Comparison of ENCODE assay signal across 12 cellular contexts in genomic region chr3:183520295-183520694, GRCh38. TPM values are rescaled to one million over a fixed set of nuclear protein-coding genes. Genes with fewer than 3 reads are reported as not detected.
DNase-seq lines count a peak whose midpoint lies in the region; ATAC-seq, FAIRE-seq and TF ChIP-seq lines count a peak whose summit lies in the region.
"Not testable (repeated sequence)": the region's sequence is repeated elsewhere in the genome, so short reads cannot be mapped to it uniquely, and the experiment has no call there.
"Had no signal": no experiment of that assay in that cellular context is flagged by ENCODE, and none has a peak within 500 bp of the region (broad histone marks: within the 10 kb centered on the region; RNA-seq: fewer than 3 reads in every experiment).

No MANE protein-coding gene starts in this region.

- H3F3A ChIP-seq in Loucy (ENCODE audit: low read depth): peaks cover 16% of the 10 kb centered on the region

- H3K4me3 Mint-ChIP-seq in CD4-positive, alpha-beta memory T cell; T-cell; activated CD4-positive, alpha-beta T cell treated with anti-CD3 and anti-CD28 coated beads, Interleukin-2, amount 10 ng/mL, durations not matched to agents 7 days and 5 days; memory B cell; stimulated activated memory B cell treated with anti-CD40 and anti-IgM and Interleukin-4, amounts not matched to agents 10 μg/mL and 1 μg/mL and 100 μg/mL, for 72 hours: not testable (repeated sequence)
- peak overlapping the region; percentile 11 for H3K4me3 Mint-ChIP-seq in nephron progenitor cell

- WGBS in GM12878 (ENCODE audit: insufficient coverage, insufficient replicate concordance, low lambda C conversion rate, missing lambda C conversion rate): 62% methylated on average over 8 of the region's 8 CpGs

- FAIRE-seq in GM12878 (lab: Jason Lieb, UNC): not testable (repeated sequence)

- not testable (repeated sequence) for TF ChIP-seq EP300 in GM12878 (IDR thresholded peaks at IDR 0.05; ENCODE audit: borderline replicate concordance in 1 of 2, control insufficient read depth in 1 of 2, low read depth in 2 of 2, low read length in 2 of 2)

- H3K9me3 ChIP-seq in CD4-positive, alpha-beta memory T cell (ENCODE audit: control insufficient read depth in 1 of 2, low read length in 2 of 2); Loucy (ENCODE audit: insufficient read depth, low read depth, low read length); GM12878 (replicated peaks; ENCODE audit: control insufficient read depth, insufficient read depth, low read length): not testable (repeated sequence)

- not testable (repeated sequence) for TF ChIP-seq RAD21 in GM12878 (IDR thresholded peaks at IDR 0.05; ENCODE audit: insufficient read depth, low read depth, low read length)

- peak overlapping the region; percentile 91 for H3K4me2 ChIP-seq in Loucy (ENCODE audit: low read depth, low read length, poor library complexity, severe bottlenecking)
- not testable (repeated sequence) for H3K4me2 ChIP-seq in GM12878 (ENCODE audit: control insufficient read depth, insufficient read depth)

- DNase-seq in CD4-positive, alpha-beta memory T cell; T-cell; activated CD4-positive, alpha-beta T cell treated with anti-CD3 and anti-CD28 coated beads, Interleukin-2, amount 10 ng/mL, durations not matched to agents 7 days and 5 days; GM12878 (ENCODE audit: low read depth, low spot score); memory B cell (ENCODE audit: low spot score in 2 of 2); nephron progenitor cell: not testable (repeated sequence)

- H3K36me3 ChIP-seq in CD4-positive, alpha-beta memory T cell (ENCODE audit: insufficient read depth, low read length); GM12878 (ENCODE audit: control insufficient read depth in 2 of 2, insufficient read depth in 2 of 2, low read length in 1 of 2): not testable (repeated sequence)
- H3K36me3 ChIP-seq in Loucy (ENCODE audit: insufficient read depth, low read length): peaks cover 36% of the 10 kb centered on the region; the same call in 1 of the 2 replicates

- peaks cover 41% of the 10 kb centered on the region for H3K4me1 ChIP-seq in CD4-positive, alpha-beta memory T cell (ENCODE audit: insufficient read depth, low read length)
- H3K4me1 ChIP-seq in Loucy (ENCODE audit: insufficient read depth, low read length, poor library complexity, severe bottlenecking) (peaks cover 54% of the 10 kb centered on the region), GM12878 (ENCODE audit: control insufficient read depth, insufficient read depth, low read length) (peaks cover 38% of the 10 kb centered on the region)

- not testable (repeated sequence) for H3K9me3 Mint-ChIP-seq in CD4-positive, alpha-beta memory T cell; T-cell; activated CD4-positive, alpha-beta T cell treated with anti-CD3 and anti-CD28 coated beads, Interleukin-2, amount 10 ng/mL, durations not matched to agents 7 days and 5 days; memory B cell; nephron progenitor cell; stimulated activated memory B cell treated with anti-CD40 and anti-IgM and Interleukin-4, amounts not matched to agents 10 μg/mL and 1 μg/mL and 100 μg/mL, for 72 hours

- H3K9ac ChIP-seq in Loucy (ENCODE audit: low read depth, low read length, poor library complexity, severe bottlenecking): peak overlapping the region; percentile 85
- H3K9ac ChIP-seq in GM12878 (ENCODE audit: control insufficient read depth, insufficient read depth, low read length): not testable (repeated sequence)

- H3K79me2 ChIP-seq in Loucy (ENCODE audit: insufficient read depth, low read length): peaks cover 47% of the 10 kb centered on the region; the same call in 1 of the 2 replicates
- not testable (repeated sequence) for H3K79me2 ChIP-seq in GM12878 (ENCODE audit: control insufficient read depth, insufficient read depth, low read length)

- SMC1A ChIA-PET in GM12878 (lab: Charles Lee; ENCODE audit: uncharacterized antibody, unreplicated experiment): interaction anchor here (0.9 to 6.6 kb wide), 4 partner anchors 17 to 26 kb away, joined by 3 to 55 read pairs (median 4); no protein-coding TSS in a partner anchor

- H3K27ac ChIP-seq in CD4-positive, alpha-beta memory T cell (ENCODE audit: low read depth, low read length); GM12878 (ENCODE audit: control insufficient read depth, insufficient read depth): not testable (repeated sequence)

- RAD21 ChIA-PET in GM12878 (lab: Charles Lee; ENCODE audit: unreplicated experiment): interaction anchor here (12.6 kb wide), 1 partner anchor 18 kb away, joined by 245 read pairs; no protein-coding TSS in a partner anchor

- not testable (repeated sequence) for BruUV-seq in GM12878 (replicated peaks; lab: Mats Ljungman, UMichigan)

- not testable (repeated sequence) for H3K4me3 ChIP-seq in CD4-positive, alpha-beta memory T cell (ENCODE audit: low read length in 2 of 2); GM12878
- peak overlapping the region; percentile 74 for H3K4me3 ChIP-seq in Loucy (ENCODE audit: low read length, poor library complexity, severe bottlenecking)

- H3K27me3 Mint-ChIP-seq in CD4-positive, alpha-beta memory T cell; T-cell; activated CD4-positive, alpha-beta T cell treated with anti-CD3 and anti-CD28 coated beads, Interleukin-2, amount 10 ng/mL, durations not matched to agents 7 days and 5 days; memory B cell; nephron progenitor cell (ENCODE audit: low read depth, poor library complexity); stimulated activated memory B cell treated with anti-CD40 and anti-IgM and Interleukin-4, amounts not matched to agents 10 μg/mL and 1 μg/mL and 100 μg/mL, for 72 hours: not testable (repeated sequence)

- peak overlapping the region; percentile 17 to 69 (median 43) for H3K27ac Mint-ChIP-seq in CD4-positive, alpha-beta memory T cell
- H3K27ac Mint-ChIP-seq in T-cell (peak overlapping the region; percentile 17 to 37), memory B cell (peak overlapping the region; percentile 15), nephron progenitor cell (peak overlapping the region; percentile 20)
- peak overlapping the region; percentile 44 for H3K27ac Mint-ChIP-seq in activated CD4-positive, alpha-beta T cell treated with anti-CD3 and anti-CD28 coated beads, Interleukin-2, amount 10 ng/mL, durations not matched to agents 7 days and 5 days
- peak overlapping the region; percentile 48 for H3K27ac Mint-ChIP-seq in stimulated activated memory B cell treated with anti-CD40 and anti-IgM and Interleukin-4, amounts not matched to agents 10 μg/mL and 1 μg/mL and 100 μg/mL, for 72 hours

- H3K36me3 Mint-ChIP-seq in CD4-positive, alpha-beta memory T cell: peaks cover 44 to 59% of the 10 kb centered on the region in 2 donors
- H3K36me3 Mint-ChIP-seq in T-cell (peaks cover 55% of the 10 kb centered on the region), memory B cell (peaks cover 42% of the 10 kb centered on the region)
- H3K36me3 Mint-ChIP-seq in activated CD4-positive, alpha-beta T cell treated with anti-CD3 and anti-CD28 coated beads, Interleukin-2, amount 10 ng/mL, durations not matched to agents 7 days and 5 days (ENCODE audit: low read depth): peaks cover 64% of the 10 kb centered on the region
- not testable (repeated sequence) for H3K36me3 Mint-ChIP-seq in nephron progenitor cell (ENCODE audit: low read depth)
- H3K36me3 Mint-ChIP-seq in stimulated activated memory B cell treated with anti-CD40 and anti-IgM and Interleukin-4, amounts not matched to agents 10 μg/mL and 1 μg/mL and 100 μg/mL, for 72 hours: peaks cover 59% of the 10 kb centered on the region

- intact Hi-C loops in CD4-positive, alpha-beta memory T cell (cut with micrococcal nuclease); GM12878 (cut with micrococcal nuclease; ENCODE audit: unreplicated experiment): not testable (repeated sequence)

- CTCF ChIA-PET in CD4-positive, alpha-beta memory T cell (lab: Charles Lee; ENCODE audit: partially characterized antibody); T-cell (lab: Charles Lee); activated CD4-positive, alpha-beta T cell treated with anti-CD3 and anti-CD28 coated beads, Interleukin-2, amount 10 ng/mL, durations not matched to agents 7 days and 5 days (lab: Charles Lee); GM12878 (lab: Yijun Ruan, JAX): not testable (repeated sequence)

- not testable (repeated sequence) for H3K9me2 ChIP-seq in Loucy (replicated peaks; ENCODE audit: low read depth, low read length)

- POLR2A ChIA-PET in CD4-positive, alpha-beta memory T cell (lab: Charles Lee; ENCODE audit: partially characterized antibody); T-cell (lab: Charles Lee); activated CD4-positive, alpha-beta T cell treated with anti-CD3 and anti-CD28 coated beads, Interleukin-2, amount 10 ng/mL, durations not matched to agents 7 days and 5 days (lab: Charles Lee): not testable (repeated sequence)
- POLR2A ChIA-PET in GM12878 (lab: Charles Lee): interaction anchor here (0.8 to 9.6 kb wide), 3 partner anchors 17 to 30 kb away, joined by 3 to 181 read pairs (median 6); no protein-coding TSS in a partner anchor

- H3K4me1 Mint-ChIP-seq in CD4-positive, alpha-beta memory T cell: peaks cover 41 to 67% (median 48%) of the 10 kb centered on the region in 4 donors
- H3K4me1 Mint-ChIP-seq in T-cell: peaks cover 60 to 65% (median 62%) of the 10 kb centered on the region in 3 donors
- H3K4me1 Mint-ChIP-seq in activated CD4-positive, alpha-beta T cell treated with anti-CD3 and anti-CD28 coated beads, Interleukin-2, amount 10 ng/mL, durations not matched to agents 7 days and 5 days: peaks cover 57% of the 10 kb centered on the region
- H3K4me1 Mint-ChIP-seq in memory B cell: peaks cover 51% of the 10 kb centered on the region
- H3K4me1 Mint-ChIP-seq in nephron progenitor cell: peaks cover 27% of the 10 kb centered on the region
- peaks cover 69% of the 10 kb centered on the region for H3K4me1 Mint-ChIP-seq in stimulated activated memory B cell treated with anti-CD40 and anti-IgM and Interleukin-4, amounts not matched to agents 10 μg/mL and 1 μg/mL and 100 μg/mL, for 72 hours

- H2AFZ ChIP-seq in Loucy (ENCODE audit: low read length); GM12878 (ENCODE audit: control insufficient read depth, low read depth, low read length): not testable (repeated sequence)

- H3K27me3 ChIP-seq in CD4-positive, alpha-beta memory T cell (ENCODE audit: insufficient read depth, low read length); Loucy (ENCODE audit: insufficient read depth, low read length, poor library complexity, severe bottlenecking); GM12878 (replicated peaks in 1 of 2; ENCODE audit: control insufficient read depth in 2 of 2, insufficient read depth in 2 of 2, low read length in 1 of 2): not testable (repeated sequence)

- not testable (repeated sequence) for H4K20me1 ChIP-seq in Loucy (ENCODE audit: insufficient read depth, low read length, poor library complexity, severe bottlenecking); GM12878 (ENCODE audit: control insufficient read depth, insufficient read depth)

- not testable (repeated sequence) for TF ChIP-seq CTCF in Loucy (conservative IDR thresholded peaks at IDR 0.05; ENCODE audit: low read length); GM12878 (IDR thresholded peaks at IDR 0.05 in 2 of 3, conservative IDR thresholded peaks at IDR 0.05 in 1 of 3; ENCODE audit: control insufficient read depth in 2 of 3, extremely low read depth in 1 of 3, insufficient read depth in 1 of 3, low read depth in 3 of 3, low read length in 3 of 3); nephron progenitor cell (IDR thresholded peaks at IDR 0.05)

- in situ Hi-C loops in GM12878 (cut with MboI): not testable (repeated sequence)

- not testable (repeated sequence) for ATAC-seq in T-cell (replicated peaks in 1 of 4); GM12878; memory B cell (ENCODE audit: low read depth); stimulated activated memory B cell treated with anti-CD40 and anti-IgM and Interleukin-4, amounts not matched to agents 10 μg/mL and 1 μg/mL and 100 μg/mL, for 72 hours

- TF ChIP-seq POLR2A in GM12878 (IDR thresholded peaks at IDR 0.05; ENCODE audit: low read depth, low read length): not testable (repeated sequence)

RNA-seq across cellular contexts. Expression of gene KLHL6, which starts 35.2 kb away (rescaled TPM):
- 10 to 100 TPM; 55.9 to 56.1 TPM for total RNA-seq in CD4-positive, alpha-beta memory T cell
- polyA plus RNA-seq in CD4-positive, alpha-beta memory T cell: 10 to 100 TPM in 1 of 2 donors, 1 to 10 TPM in 1; 8.4 to 23.1 TPM
- 10 to 100 TPM; 34.8 to 54.7 (median 52.5) TPM for total RNA-seq in T-cell
- 10 to 100 TPM; 40.4 to 41.2 TPM for total RNA-seq in activated CD4-positive, alpha-beta T cell treated with anti-CD3 and anti-CD28 coated beads, Interleukin-2, amount 10 ng/mL, durations not matched to agents 7 days and 5 days
- total RNA-seq in GM12878 (2013; cell fraction: nucleolus; rRNA removed): 551 and 574 TPM in 2 replicates
- total RNA-seq in GM12878 (2014; rRNA removed): 23.6 and 27.5 TPM in 2 replicates
- 26.8 and 28.0 TPM in 2 replicates for total RNA-seq in GM12878 (2014; rRNA removed; fragmentation: Illumina TruSeq; extraction: Trizol)
- total RNA-seq in GM12878 (2021): 28.7 and 29.7 TPM in 2 replicates
- 7.9 TPM for polyA plus RNA-seq in GM12878 (2011; ENCODE audit: low read depth)
- polyA plus RNA-seq in GM12878 (2011; rRNA removed): 91.8 and 99.8 TPM in 2 replicates
- 60.5 and 63.5 TPM in 2 replicates for polyA plus RNA-seq in GM12878 (2011; cell fraction: cytosol; rRNA removed)
- 139 and 178 TPM in 2 replicates for polyA plus RNA-seq in GM12878 (2011; cell fraction: nucleus; rRNA removed)
- polyA plus RNA-seq in GM12878 (2012): 12.3 and 19.6 TPM in 2 replicates
- 26.5 and 30.0 TPM in 2 replicates for polyA plus RNA-seq in GM12878 (2014; fragmentation: Illumina TruSeq; extraction: Trizol)
- 1 to 10 TPM; 4.0 to 4.2 TPM for polyA plus RNA-seq in GM12878 (2014; fragmentation: Nextera tagmentation; extraction: Ambion mirVana)
- polyA plus RNA-seq in GM12878 (2014; rRNA removed): 23.0 and 25.2 TPM in 2 replicates
- polyA plus RNA-seq in GM12878 (2016; fragmentation: Nextera tagmentation; extraction: Ambion mirVana): 10 to 100 TPM; 16.5 to 19.9 TPM
- 104 and 116 TPM in 2 replicates for polyA minus RNA-seq in GM12878 (2011; rRNA and poly(A)+ RNA removed)
- polyA minus RNA-seq in GM12878 (2011; cell fraction: cytosol; rRNA and poly(A)+ RNA removed): 29.4 and 31.6 TPM in 2 replicates
- polyA minus RNA-seq in GM12878 (2011; cell fraction: nucleus; rRNA and poly(A)+ RNA removed): 52.3 and 65.3 TPM in 2 replicates
- total RNA-seq: M059J, PC-3 had no signal
- polyA plus RNA-seq: AG04450, SK-N-SH had no signal
